In genomic region chr1:93344484-93344883, GRCh38 we compare ENCODE assay signal across 19 cellular contexts. TPM values are rescaled to one million over a fixed set of nuclear protein-coding genes. Genes with fewer than 3 reads are reported as not detected.
DNase-seq lines count a peak whose midpoint lies in the region; ATAC-seq, FAIRE-seq and TF ChIP-seq lines count a peak whose summit lies in the region.
"Had no signal": no experiment of that assay in that cellular context is flagged by ENCODE, and none has a peak within 500 bp of the region (broad histone marks: within the 10 kb centered on the region; RNA-seq: fewer than 3 reads in every experiment).

No MANE protein-coding gene starts in this region.

- H3K4me1 Mint-ChIP-seq in astrocyte (ENCODE audit: low read depth, unreplicated experiment) = peaks cover 6% of the 10 kb centered on the region
- peaks cover 20% of the 10 kb centered on the region for H3K4me1 Mint-ChIP-seq in neural progenitor cell

- H3F3A ChIP-seq in neural progenitor cell (ENCODE audit: low read depth) = peaks cover 28% of the 10 kb centered on the region

- peaks cover 2% of the 10 kb centered on the region for H3K36me3 Mint-ChIP-seq in astrocyte (ENCODE audit: low read depth, unreplicated experiment)
- H3K36me3 Mint-ChIP-seq in neural progenitor cell = peaks cover under 1% of the 10 kb centered on the region

- TF ChIP-seq CTCF in DND-41 (IDR thresholded peaks at IDR 0.05; ENCODE audit: borderline replicate concordance, extremely low read depth, low read length, poor library complexity, severe bottlenecking) (no peak), astrocyte (IDR thresholded peaks at IDR 0.05; ENCODE audit: insufficient read depth, low read depth, low read length) (no peak), neural progenitor cell (IDR thresholded peaks at IDR 0.05) (no peak)

- H3K4me2 ChIP-seq in DND-41 (ENCODE audit: insufficient read depth, low read length) (peak overlapping the region; percentile 65; the same call in 1 of the 2 replicates), Karpas-422 (ENCODE audit: low read depth, low read length, poor library complexity, severe bottlenecking) (peak overlapping the region; percentile 83), astrocyte (ENCODE audit: low read length) (no peak overlapping the region), neural progenitor cell (peak overlapping the region; percentile 90)

- H3K27me3 Mint-ChIP-seq in astrocyte (ENCODE audit: low read depth, unreplicated experiment) (no peaks in the 10 kb centered on the region), neural progenitor cell (ENCODE audit: insufficient read depth, low read depth) (peaks cover 2% of the 10 kb centered on the region)

- H3K9me2 ChIP-seq in Karpas-422 (replicated peaks; ENCODE audit: insufficient read depth, low read length) = no peaks in the 10 kb centered on the region

- H3K79me2 ChIP-seq in DND-41 (ENCODE audit: insufficient read depth, low read length) = peaks cover 47% of the 10 kb centered on the region
- H3K79me2 ChIP-seq in Karpas-422 (ENCODE audit: low read length) = peaks cover 76% of the 10 kb centered on the region
- peaks cover 47% of the 10 kb centered on the region for H3K79me2 ChIP-seq in astrocyte (ENCODE audit: insufficient read depth, low read length)
- peaks cover 59% of the 10 kb centered on the region for H3K79me2 ChIP-seq in neural progenitor cell (ENCODE audit: low read depth)

- H3K4me3 ChIP-seq in DND-41 (ENCODE audit: low read depth in 1 of 2, low read length in 2 of 2) (no peak overlapping the region; a peak in 1 of 4 replicates), Karpas-422 (ENCODE audit: low read length) (peak overlapping the region; percentile 32; the same call in 1 of the 2 replicates), astrocyte (ENCODE audit: insufficient read depth, low read depth, low read length) (no peak overlapping the region), neural progenitor cell (no peak overlapping the region)

- no peak for ATAC-seq in DND-41 (ENCODE audit: insufficient read depth, low read depth)

- DNase-seq in DND-41 (no peak), Karpas-422 (no peak), astrocyte (ENCODE audit: low read depth) (no peak), neural progenitor cell (ENCODE audit: low spot score) (no peak), NCI-H146 treated with DMSO at 0.1 percent for 48 hours (lab: John Stamatoyannopoulos, UW; ENCODE audit: unreplicated experiment) (no peak), NCI-H1694 treated with DMSO at 0.1 percent for 48 hours (lab: John Stamatoyannopoulos, UW) (no peak), NCI-H1436 treated with DMSO at 0.1 percent for 48 hours (lab: John Stamatoyannopoulos, UW) (no peak)
- DNase-seq: activated CD4-positive, alpha-beta T cell treated with anti-CD3 and anti-CD28 coated beads, Interleukin-2, amount 50 U/mL, for 1 hour; activated T-cell treated with anti-CD3 and anti-CD28 coated beads, Interleukin-2, amount 50 U/mL, for 4 hours; DMS79; foreskin fibroblast; left lung; NCI-H1417 treated with DMSO at 0.1 percent for 48 hours; NCI-H345; SIG-M5; thyroid gland had no signal

- H3K4me1 ChIP-seq in DND-41 (ENCODE audit: insufficient read depth, low read length) (peaks cover 43% of the 10 kb centered on the region), Karpas-422 (ENCODE audit: low read length) (peaks cover 33% of the 10 kb centered on the region), astrocyte (ENCODE audit: insufficient read depth, low read length) (peaks cover 3% of the 10 kb centered on the region), neural progenitor cell (peaks cover 15% of the 10 kb centered on the region)
- H3K4me1 ChIP-seq: parathyroid adenoma had no signal

- H3K27ac ChIP-seq in DND-41 (ENCODE audit: low read length) (no peak overlapping the region), Karpas-422 (ENCODE audit: low read length) (no peak overlapping the region), astrocyte (ENCODE audit: low read depth, low read length) (no peak overlapping the region), neural progenitor cell (no peak overlapping the region)

- no peaks in the 10 kb centered on the region for H3K27me3 ChIP-seq in DND-41 (ENCODE audit: insufficient read depth, low read length, poor library complexity)
- H3K27me3 ChIP-seq in Karpas-422 (ENCODE audit: low read length) = no peaks in the 10 kb centered on the region
- no peaks in the 10 kb centered on the region for H3K27me3 ChIP-seq in astrocyte (ENCODE audit: insufficient read depth, low read length)
- H3K27me3 ChIP-seq in neural progenitor cell = no peaks in the 10 kb centered on the region
- H3K27me3 ChIP-seq: BLaER1, left lung, thyroid gland had no signal

- H4K20me1 ChIP-seq in DND-41 (ENCODE audit: insufficient read depth, low read length) = peaks cover 15% of the 10 kb centered on the region; the same call in 1 of the 2 replicates
- H4K20me1 ChIP-seq in Karpas-422 (ENCODE audit: insufficient read depth, low read depth, low read length) = peaks cover 22% of the 10 kb centered on the region; the same call in 1 of the 2 replicates
- peaks cover 33% of the 10 kb centered on the region for H4K20me1 ChIP-seq in astrocyte (ENCODE audit: insufficient read depth, low read length)
- H4K20me1 ChIP-seq in neural progenitor cell (ENCODE audit: low read depth) = peaks cover 39% of the 10 kb centered on the region

- no peak overlapping the region for H3K27ac Mint-ChIP-seq in astrocyte (ENCODE audit: unreplicated experiment)
- H3K27ac Mint-ChIP-seq in neural progenitor cell = no peak overlapping the region

- H3K36me3 ChIP-seq in DND-41 (ENCODE audit: insufficient read depth, low read length) (peaks cover under 1% of the 10 kb centered on the region; the same call in 1 of the 2 replicates), Karpas-422 (ENCODE audit: insufficient read depth, low read length) (peaks cover 8% of the 10 kb centered on the region; the same call in 1 of the 2 replicates), astrocyte (ENCODE audit: insufficient read depth, low read length) (no peaks in the 10 kb centered on the region), neural progenitor cell (no peaks in the 10 kb centered on the region)
- H3K36me3 ChIP-seq: BLaER1, left lung, thyroid gland had no signal

- H3K4me3 Mint-ChIP-seq in astrocyte (ENCODE audit: unreplicated experiment) (peak overlapping the region; percentile 55), neural progenitor cell (peak overlapping the region; percentile 51)

- H3K9ac ChIP-seq in DND-41 (ENCODE audit: low read depth, low read length) (no peak overlapping the region), Karpas-422 (ENCODE audit: low read length) (no peak overlapping the region; the same call in 1 of the 2 replicates), astrocyte (ENCODE audit: low read length) (no peak overlapping the region), neural progenitor cell (no peak overlapping the region)

- H3K9me3 ChIP-seq in DND-41 (ENCODE audit: insufficient read depth, low read length, severe bottlenecking) (no peaks in the 10 kb centered on the region), Karpas-422 (ENCODE audit: low read length) (no peaks in the 10 kb centered on the region), astrocyte (ENCODE audit: insufficient read depth, low read depth, low read length) (no peaks in the 10 kb centered on the region), neural progenitor cell (ENCODE audit: low read depth) (no peaks in the 10 kb centered on the region)
- H3K9me3 ChIP-seq: BLaER1, left lung, thyroid gland had no signal

- H3K9me3 Mint-ChIP-seq in astrocyte (ENCODE audit: unreplicated experiment) (no peaks in the 10 kb centered on the region), neural progenitor cell (no peaks in the 10 kb centered on the region)
- H3K9me3 Mint-ChIP-seq: activated T-cell treated with anti-CD3 and anti-CD28 coated beads, Interleukin-2, amount 50 U/mL, for 4 hours had no signal

- no peak for FAIRE-seq in astrocyte (lab: Jason Lieb, UNC)
- FAIRE-seq: endothelial cell of umbilical vein had no signal

- H2AFZ ChIP-seq in DND-41 (ENCODE audit: low read depth, low read length) (no peak overlapping the region), Karpas-422 (ENCODE audit: low read length) (no peak overlapping the region), astrocyte (ENCODE audit: low read depth, low read length) (no peak overlapping the region), neural progenitor cell (replicated peaks) (no peak overlapping the region)

RNA-seq across cellular contexts. Expression of gene DR1, which starts 1.2 kb away (rescaled TPM):
- total RNA-seq in Karpas-422 (2014; rRNA removed; shearing (Covaris generic); ENCODE audit: low replicate concordance) = 26.9 and 29.9 TPM in 2 replicates
- 76.9 and 77.1 TPM in 2 replicates for total RNA-seq in astrocyte
- total RNA-seq in neural progenitor cell (ENCODE audit: low replicate concordance) = 55.3 and 78.3 TPM in 2 replicates
